ENCODE assay signal across 12 cellular contexts in genomic region chr7:82678716-82679115, GRCh38.
DNase-seq lines count a peak whose midpoint lies in the region; ATAC-seq and TF ChIP-seq lines count a peak whose summit lies in the region.
"Had no signal": no experiment of that assay in that cellular context is flagged by ENCODE, and none has a peak within 500 bp of the region (broad histone marks: within the 10 kb centered on the region; RNA-seq: fewer than 3 reads in every experiment).

No MANE protein-coding gene starts in this region.

- no peak for TF ChIP-seq CTCF in activated CD8-positive, alpha-beta T cell treated with anti-CD3 and anti-CD28 coated beads for 36 hours (IDR thresholded peaks at IDR 0.05)

- peak overlapping the region; percentile 86 for H3K27ac Mint-ChIP-seq in activated T-cell treated with anti-CD3 and anti-CD28 coated beads, Interleukin-2, amount 50 U/mL, for 24 hours
- peak overlapping the region; percentile 89 for H3K27ac Mint-ChIP-seq in activated CD8-positive, alpha-beta T cell treated with anti-CD3 and anti-CD28 coated beads for 36 hours
- peak overlapping the region; percentile 82 to 83 for H3K27ac Mint-ChIP-seq in natural killer cell treated with Interleukin-12 subunit alpha and Interleukin-12 subunit beta and Interleukin-15 and Interleukin-18, amount 100 ng/mL, for 72 hours

- intact Hi-C loops in activated CD8-positive, alpha-beta T cell treated with anti-CD3 and anti-CD28 coated beads for 36 hours (cut with micrococcal nuclease) = no loop called here
- intact Hi-C loops in Right ventricle myocardium superior (cut with DNase I) = no loop called here

- POLR2A ChIA-PET in activated CD8-positive, alpha-beta T cell treated with anti-CD3 and anti-CD28 coated beads for 36 hours (lab: Charles Lee) = no interaction called here

- ATAC-seq in activated CD8-positive, alpha-beta T cell treated with anti-CD3 and anti-CD28 coated beads for 36 hours = peak; percentile 74
- ATAC-seq in natural killer cell treated with Interleukin-12 subunit alpha and Interleukin-12 subunit beta and Interleukin-15 and Interleukin-18, amount 100 ng/mL, for 72 hours = peak; percentile 49 to 78
- no peak for ATAC-seq in Right ventricle myocardium superior (ENCODE audit: poor library complexity)
- no peak for ATAC-seq in GM18867 (IDR thresholded peaks at IDR 0.05; ENCODE audit: unreplicated experiment)

- H3K4me1 Mint-ChIP-seq in activated T-cell treated with anti-CD3 and anti-CD28 coated beads, Interleukin-2, amount 50 U/mL, for 24 hours (ENCODE audit: low read depth) = peaks cover 26% of the 10 kb centered on the region
- peaks cover 21% of the 10 kb centered on the region for H3K4me1 Mint-ChIP-seq in activated CD8-positive, alpha-beta T cell treated with anti-CD3 and anti-CD28 coated beads for 36 hours (ENCODE audit: low read depth)
- H3K4me1 Mint-ChIP-seq in natural killer cell treated with Interleukin-12 subunit alpha and Interleukin-12 subunit beta and Interleukin-15 and Interleukin-18, amount 100 ng/mL, for 72 hours (ENCODE audit: low read depth in 2 of 2) = peaks cover 7 to 19% of the 10 kb centered on the region in 2 donors

- no peaks in the 10 kb centered on the region for H3K27me3 Mint-ChIP-seq in activated T-cell treated with anti-CD3 and anti-CD28 coated beads, Interleukin-2, amount 50 U/mL, for 24 hours
- H3K27me3 Mint-ChIP-seq in activated CD8-positive, alpha-beta T cell treated with anti-CD3 and anti-CD28 coated beads for 36 hours = no peaks in the 10 kb centered on the region
- H3K27me3 Mint-ChIP-seq in natural killer cell treated with Interleukin-12 subunit alpha and Interleukin-12 subunit beta and Interleukin-15 and Interleukin-18, amount 100 ng/mL, for 72 hours = no peaks in the 10 kb centered on the region

- H3K36me3 Mint-ChIP-seq in activated T-cell treated with anti-CD3 and anti-CD28 coated beads, Interleukin-2, amount 50 U/mL, for 24 hours (ENCODE audit: low read depth) = no peaks in the 10 kb centered on the region
- peaks cover 5% of the 10 kb centered on the region for H3K36me3 Mint-ChIP-seq in activated CD8-positive, alpha-beta T cell treated with anti-CD3 and anti-CD28 coated beads for 36 hours (ENCODE audit: low read depth)
- no peaks in the 10 kb centered on the region for H3K36me3 Mint-ChIP-seq in natural killer cell treated with Interleukin-12 subunit alpha and Interleukin-12 subunit beta and Interleukin-15 and Interleukin-18, amount 100 ng/mL, for 72 hours

- H3K4me3 Mint-ChIP-seq in activated T-cell treated with anti-CD3 and anti-CD28 coated beads, Interleukin-2, amount 50 U/mL, for 24 hours = peak overlapping the region; percentile 20
- H3K4me3 Mint-ChIP-seq in activated CD8-positive, alpha-beta T cell treated with anti-CD3 and anti-CD28 coated beads for 36 hours = peak overlapping the region; percentile 31
- peak overlapping the region; percentile 73 for H3K4me3 Mint-ChIP-seq in natural killer cell treated with Interleukin-12 subunit alpha and Interleukin-12 subunit beta and Interleukin-15 and Interleukin-18, amount 100 ng/mL, for 72 hours

- CTCF ChIA-PET in activated CD8-positive, alpha-beta T cell treated with anti-CD3 and anti-CD28 coated beads for 36 hours (lab: Charles Lee) = no interaction called here

- no peak for DNase-seq in activated T-cell treated with anti-CD3 and anti-CD28 coated beads, Interleukin-2, amount 50 U/mL, for 24 hours
- no peak for DNase-seq in activated T-cell treated with anti-CD3 and anti-CD28 coated beads for 4 hours
- DNase-seq in HT1080 (ENCODE audit: low read depth) = peak; percentile 7
- peak; percentile 6 for DNase-seq in activated CD8-positive, alpha-beta T cell treated with anti-CD3 and anti-CD28 coated beads for 36 hours
- no peak for DNase-seq in natural killer cell treated with Interleukin-12 subunit alpha and Interleukin-12 subunit beta and Interleukin-15 and Interleukin-18, amount 100 ng/mL, for 72 hours (ENCODE audit: low spot score)
- no peak for DNase-seq in AG08395 (ENCODE audit: low spot score)
- DNase-seq in Right ventricle myocardium superior = no peak
- DNase-seq: midbrain, NCI-H226, ovary, SJCRH30 had no signal

- peaks cover 10% of the 10 kb centered on the region for H3K9me3 Mint-ChIP-seq in activated T-cell treated with anti-CD3 and anti-CD28 coated beads, Interleukin-2, amount 50 U/mL, for 24 hours
- peaks cover 7% of the 10 kb centered on the region for H3K9me3 Mint-ChIP-seq in activated CD8-positive, alpha-beta T cell treated with anti-CD3 and anti-CD28 coated beads for 36 hours
- peaks cover 5% of the 10 kb centered on the region for H3K9me3 Mint-ChIP-seq in natural killer cell treated with Interleukin-12 subunit alpha and Interleukin-12 subunit beta and Interleukin-15 and Interleukin-18, amount 100 ng/mL, for 72 hours

Comparison
In these comparisons a context has a peak if more than half of its experiments do, and no peak if none do; other contexts are left out.
1. DNase-seq: peak in HT1080 (single experiment) and activated CD8-positive, alpha-beta T cell treated with anti-CD3 and anti-CD28 coated beads for 36 hours (single experiment); none in activated T-cell treated with anti-CD3 and anti-CD28 coated beads, Interleukin-2, amount 50 U/mL, for 24 hours (single experiment), activated T-cell treated with anti-CD3 and anti-CD28 coated beads for 4 hours (single experiment), natural killer cell treated with Interleukin-12 subunit alpha and Interleukin-12 subunit beta and Interleukin-15 and Interleukin-18, amount 100 ng/mL, for 72 hours (single experiment), AG08395 (single experiment) and Right ventricle myocardium superior (single experiment).
2. H3K4me3 Mint-ChIP-seq: peak in every context shown above with its lines; median percentile 73 in natural killer cell treated with Interleukin-12 subunit alpha and Interleukin-12 subunit beta and Interleukin-15 and Interleukin-18, amount 100 ng/mL, for 72 hours; 31 in activated CD8-positive, alpha-beta T cell treated with anti-CD3 and anti-CD28 coated beads for 36 hours; 20 in activated T-cell treated with anti-CD3 and anti-CD28 coated beads, Interleukin-2, amount 50 U/mL, for 24 hours.
3. ATAC-seq: peak in activated CD8-positive, alpha-beta T cell treated with anti-CD3 and anti-CD28 coated beads for 36 hours (single experiment) and natural killer cell treated with Interleukin-12 subunit alpha and Interleukin-12 subunit beta and Interleukin-15 and Interleukin-18, amount 100 ng/mL, for 72 hours (2 of 2); none in Right ventricle myocardium superior (single experiment) and GM18867 (single experiment).
4. Peak in every context shown above with its lines, with median percentiles within 50 percentile points of each other: H3K27ac Mint-ChIP-seq.